ENCODE assay signal across 8 cellular contexts in the genomic region with DNA sequence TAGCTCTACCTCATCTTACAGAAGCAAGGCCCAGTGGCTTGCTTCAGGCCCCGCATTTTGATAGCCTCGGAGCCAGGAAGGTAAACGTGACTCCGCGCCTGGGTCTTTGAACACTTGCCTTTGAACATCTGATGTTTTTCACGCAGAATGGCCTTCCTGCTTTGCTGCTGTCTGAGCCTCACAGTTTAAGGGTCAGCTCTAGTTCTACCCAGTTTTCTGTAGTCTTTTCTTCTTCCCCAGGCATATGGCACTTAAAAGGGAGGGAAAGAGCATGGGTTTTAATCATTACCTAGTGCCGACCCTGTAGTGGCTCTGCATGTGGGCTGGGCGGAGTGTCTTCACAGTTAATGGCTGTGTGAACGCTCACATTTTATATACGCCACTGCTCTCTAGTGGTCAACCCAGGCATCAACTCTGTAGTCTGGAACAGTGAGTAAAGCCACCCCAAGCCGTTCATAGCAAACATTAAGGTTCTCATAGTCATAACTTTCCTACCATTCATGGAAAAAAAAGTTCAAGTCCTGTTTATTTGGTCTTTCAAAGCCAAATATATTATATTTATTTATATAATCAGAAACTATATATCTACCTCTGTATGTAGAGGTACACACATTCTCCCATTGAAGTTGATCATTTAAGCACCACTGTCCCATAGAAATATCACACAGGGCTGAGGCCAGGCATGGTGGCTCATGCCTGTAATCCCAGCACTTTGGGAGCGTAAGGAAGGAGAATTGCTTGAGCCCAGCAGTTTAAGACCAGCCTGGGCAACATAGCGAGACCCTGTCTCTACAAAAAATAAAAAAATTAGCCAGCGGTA.
DNase-seq lines count a peak whose midpoint lies in the region; TF ChIP-seq lines count a peak whose summit lies in the region.

No MANE protein-coding gene starts in this region.

- peak overlapping the region; percentile 38 for H2AFZ ChIP-seq in MM.1S (ENCODE audit: low read length)
- peak overlapping the region; percentile 41 for H2AFZ ChIP-seq in parathyroid adenoma

- H3K27me3 ChIP-seq in MM.1S (replicated peaks; ENCODE audit: insufficient read depth, low read length) (no peaks in the 10 kb centered on the region), parathyroid adenoma (ENCODE audit: control insufficient read depth, insufficient read depth, low read length) (no peaks in the 10 kb centered on the region)

- H3K9me3 ChIP-seq in HEK293 (ENCODE audit: control insufficient read depth, insufficient read depth, low read depth, low read length) (no peaks in the 10 kb centered on the region), MM.1S (replicated peaks; ENCODE audit: insufficient read depth, low read length) (no peaks in the 10 kb centered on the region), parathyroid adenoma (ENCODE audit: control insufficient read depth, low read length) (no peaks in the 10 kb centered on the region)

- DNase-seq in MM.1S: peak; percentile 87
- peak; percentile 58 to 84 for DNase-seq in SHP77 (lab: John Stamatoyannopoulos, UW)
- peak; percentile 88 for DNase-seq in activated effector memory CD4-positive, alpha-beta T cell treated with anti-CD3 and anti-CD28 coated beads, Interleukin-2, amount 50 U/mL, for 16 hours
- peak; percentile 66 for DNase-seq in foreskin melanocyte
- DNase-seq in ureter (ENCODE audit: low spot score): peak; percentile 69

- H3K4me1 ChIP-seq in HEK293 (ENCODE audit: control insufficient read depth, insufficient read depth, low read length) (no peaks in the 10 kb centered on the region), MM.1S (ENCODE audit: low read length) (peaks cover 6% of the 10 kb centered on the region), parathyroid adenoma (no peaks in the 10 kb centered on the region)

- TF ChIP-seq CTCF in GM12801 (IDR thresholded peaks at IDR 0.05; ENCODE audit: extremely low read depth, insufficient read length) (peak; percentile 27), HEK293 (tag by site-specific recombination; IDR thresholded peaks at IDR 0.05) (peak; percentile 32; the same call in 1 of the 2 replicates), MM.1S (IDR thresholded peaks at IDR 0.05; ENCODE audit: low read length) (peak; percentile 93), parathyroid adenoma (IDR thresholded peaks at IDR 0.05) (peak; percentile 71)

- no peaks in the 10 kb centered on the region for H3K36me3 ChIP-seq in HEK293 (ENCODE audit: control insufficient read depth in 2 of 2, insufficient read depth in 1 of 2, low read length in 2 of 2)
- H3K36me3 ChIP-seq in MM.1S (replicated peaks; ENCODE audit: insufficient read depth, low read length): no peaks in the 10 kb centered on the region
- no peaks in the 10 kb centered on the region for H3K36me3 ChIP-seq in parathyroid adenoma (ENCODE audit: control insufficient read depth, insufficient read depth, low read length)

- H3K79me2 ChIP-seq in MM.1S (ENCODE audit: low read length): no peaks in the 10 kb centered on the region
- no peaks in the 10 kb centered on the region for H3K79me2 ChIP-seq in parathyroid adenoma

- H4K20me1 ChIP-seq in MM.1S (ENCODE audit: insufficient read depth, low read length): no peaks in the 10 kb centered on the region

- H3K27ac ChIP-seq in HEK293 (ENCODE audit: extremely low read depth, low read depth, low read length): no peak overlapping the region
- H3K27ac ChIP-seq in MM.1S (ENCODE audit: low read length): no peak overlapping the region
- H3K27ac ChIP-seq in parathyroid adenoma: no peak overlapping the region

- CTCF ChIA-PET in HEK293 (lab: Yijun Ruan, JAX): interaction anchor here (0.5 to 2.2 kb wide), 27 partner anchors 8 to 977 kb away, joined by 3 to 12 read pairs (median 3); no protein-coding TSS in a partner anchor

- no peak overlapping the region for H3K4me3 ChIP-seq in HEK293 (ENCODE audit: low read depth, low read length)
- H3K4me3 ChIP-seq in MM.1S (ENCODE audit: low read length): no peak overlapping the region; the same call in 1 of the 2 replicates
- no peak overlapping the region for H3K4me3 ChIP-seq in parathyroid adenoma (ENCODE audit: low read depth, low read length)

- H3F3A ChIP-seq in MM.1S (ENCODE audit: insufficient read depth, low read length): no peaks in the 10 kb centered on the region; the same call in 1 of the 2 replicates

- H3K9ac ChIP-seq in MM.1S (ENCODE audit: low read length): no peak overlapping the region
- no peak overlapping the region for H3K9ac ChIP-seq in parathyroid adenoma

- POLR2A ChIA-PET in HEK293 (lab: Yijun Ruan, JAX): no interaction called here

- H3K4me2 ChIP-seq in MM.1S (ENCODE audit: low read depth, low read length) (peak overlapping the region; percentile 25; the same call in 1 of the 2 replicates), parathyroid adenoma (ENCODE audit: low read length) (peak overlapping the region; percentile 13)

- no peaks in the 10 kb centered on the region for H3K9me2 ChIP-seq in MM.1S (replicated peaks; ENCODE audit: insufficient read depth, low read length)

TF ChIP-seq in HEK293, 187 proteins besides CTCF, POLR2A, EP300 and RAD21:
- TF ChIP-seq ZNF19 (tag by site-specific recombination; IDR thresholded peaks at IDR 0.05; ENCODE audit: low read depth) (no peak), ZNF18 (tag by site-specific recombination; IDR thresholded peaks at IDR 0.05) (0 out of 2 replicates have a peak, but pooled peaks have one; percentile 60), ZNF561 (tag by site-specific recombination; IDR thresholded peaks at IDR 0.05; ENCODE audit: borderline replicate concordance) (peak; percentile 69; the same call in 1 of the 2 replicates), ZIC2 (tag by site-specific recombination; IDR thresholded peaks at IDR 0.05) (peak; percentile 55), GLIS1 (tag by site-specific recombination; IDR thresholded peaks at IDR 0.05) (peak; percentile 73; the same call in 1 of the 2 replicates), ZNF2 (tag by site-specific recombination; IDR thresholded peaks at IDR 0.05) (0 out of 2 replicates have a peak, but pooled peaks have one; percentile 32), SP7 (tag by site-specific recombination; IDR thresholded peaks at IDR 0.05) (peak; percentile 28; the same call in 1 of the 2 replicates), ZNF658 (tag by site-specific recombination; IDR thresholded peaks at IDR 0.05) (no peak), ZNF660 (tag by site-specific recombination; IDR thresholded peaks at IDR 0.05) (peak; percentile 71; the same call in 1 of the 2 replicates), ZNF654 (tag by site-specific recombination; IDR thresholded peaks at IDR 0.05; ENCODE audit: low read depth) (peak; percentile 93), ZBTB8A (tag by site-specific recombination; IDR thresholded peaks at IDR 0.05) (0 out of 2 replicates have a peak, but pooled peaks have one; percentile 10), ZNF571 (tag by site-specific recombination; IDR thresholded peaks at IDR 0.05) (no peak)

Comparison
In these comparisons a context has a peak if more than half of its experiments do, and no peak if none do; other contexts are left out.
1. CTCF ChIP-seq: peak in every context shown above with its lines; median percentile 93 in MM.1S; 71 in parathyroid adenoma; 32 in HEK293; 27 in GM12801.